22 cellular contexts compared by ENCODE assay signal in genomic region chr1:219209578-219209977, GRCh38.
"Had no signal": no experiment of that assay in that cellular context is flagged by ENCODE, and none has a peak within 500 bp of the region (broad histone marks: within the 10 kb centered on the region; RNA-seq: fewer than 3 reads in every experiment).

No MANE protein-coding gene starts in this region.

- H3K27me3 ChIP-seq: dorsolateral prefrontal cortex, left lung, ovary, spleen, testis had no signal

- H3K27ac ChIP-seq: dorsolateral prefrontal cortex, epithelial cell of prostate, left lung, ovary, psoas muscle, spleen, testis, VCaP had no signal

- H3K36me3 ChIP-seq: left lung, ovary had no signal

- H3K4me3 Mint-ChIP-seq: activated naive CD4-positive, alpha-beta T cell treated with anti-CD3 and anti-CD28 coated beads, Interleukin-2, amount 50 U/mL, for 24 hours; activated T-cell treated with anti-CD3 and anti-CD28 coated beads, Interleukin-2, amount 50 U/mL, for 72 hours; endodermal cell; stimulated activated memory B cell treated with anti-CD40 and anti-IgM and Interleukin-4, amounts not matched to agents 10 μg/mL and 1 μg/mL and 100 μg/mL, for 72 hours; T-helper 1 cell treated with Interleukin-12 subunit alpha and Interleukin-12 subunit beta and Interleukin-4 antibody, amounts not matched to agents 30 μg/mL and 1 μg/mL, for 36 hours; type B pancreatic cell had no signal

- H3K27ac Mint-ChIP-seq: activated naive CD4-positive, alpha-beta T cell treated with anti-CD3 and anti-CD28 coated beads, Interleukin-2, amount 50 U/mL, for 24 hours; activated T-cell treated with anti-CD3 and anti-CD28 coated beads, Interleukin-2, amount 50 U/mL, for 72 hours; endodermal cell; stimulated activated memory B cell treated with anti-CD40 and anti-IgM and Interleukin-4, amounts not matched to agents 10 μg/mL and 1 μg/mL and 100 μg/mL, for 72 hours; T-helper 1 cell treated with Interleukin-12 subunit alpha and Interleukin-12 subunit beta and Interleukin-4 antibody, amounts not matched to agents 30 μg/mL and 1 μg/mL, for 36 hours; type B pancreatic cell had no signal

- H3K4me1 ChIP-seq: left lung, psoas muscle, spleen, testis had no signal

- ATAC-seq: activated T-cell treated with anti-CD3 and anti-CD28 coated beads, Interleukin-2, amount 50 U/mL, for 72 hours; left lung; sciatic nerve; stimulated activated memory B cell treated with anti-CD40 and anti-IgM and Interleukin-4, amounts not matched to agents 10 μg/mL and 1 μg/mL and 100 μg/mL, for 72 hours had no signal

- H3K9me3 Mint-ChIP-seq: activated naive CD4-positive, alpha-beta T cell treated with anti-CD3 and anti-CD28 coated beads, Interleukin-2, amount 50 U/mL, for 24 hours; activated T-cell treated with anti-CD3 and anti-CD28 coated beads, Interleukin-2, amount 50 U/mL, for 72 hours; endodermal cell; stimulated activated memory B cell treated with anti-CD40 and anti-IgM and Interleukin-4, amounts not matched to agents 10 μg/mL and 1 μg/mL and 100 μg/mL, for 72 hours; T-helper 1 cell treated with Interleukin-12 subunit alpha and Interleukin-12 subunit beta and Interleukin-4 antibody, amounts not matched to agents 30 μg/mL and 1 μg/mL, for 36 hours; type B pancreatic cell had no signal

- H3K4me1 Mint-ChIP-seq: stimulated activated memory B cell treated with anti-CD40 and anti-IgM and Interleukin-4, amounts not matched to agents 10 μg/mL and 1 μg/mL and 100 μg/mL, for 72 hours had no signal

- DNase-seq: activated CD4-positive, alpha-beta T cell treated with anti-CD3 and anti-CD28 coated beads, Interleukin-2, amount 50 U/mL, for 1 hour; activated CD4-positive, CD25-positive, alpha-beta regulatory T cell treated with anti-CD3 and anti-CD28 coated beads, Interleukin-2, amount 50 U/mL, for 72 hours; activated effector memory CD4-positive, alpha-beta T cell treated with anti-CD3 and anti-CD28 coated beads, Interleukin-2, amount 50 U/mL, for 16 hours; activated T-cell treated with anti-CD3 and anti-CD28 coated beads, Interleukin-2, amount 50 U/mL, for 72 hours; caudate nucleus; dorsolateral prefrontal cortex; endodermal cell; foreskin fibroblast; glutamatergic neuron; left lung; ovary; psoas muscle; spleen; stimulated activated CD4-positive, alpha-beta T cell treated with anti-CD3 and anti-CD28 coated beads, Interleukin-4, amount 100 ng/mL, for 4 hours; testis had no signal

- H3K4me3 ChIP-seq: dorsolateral prefrontal cortex, left lung, ovary, psoas muscle, spleen, testis had no signal

- H3K27me3 Mint-ChIP-seq: activated naive CD4-positive, alpha-beta T cell treated with anti-CD3 and anti-CD28 coated beads, Interleukin-2, amount 50 U/mL, for 24 hours; stimulated activated memory B cell treated with anti-CD40 and anti-IgM and Interleukin-4, amounts not matched to agents 10 μg/mL and 1 μg/mL and 100 μg/mL, for 72 hours; type B pancreatic cell had no signal

- H3K9me3 ChIP-seq: left lung, ovary, psoas muscle, spleen, testis had no signal
